ENCODE assay signal across 12 cellular contexts in the genomic region with DNA sequence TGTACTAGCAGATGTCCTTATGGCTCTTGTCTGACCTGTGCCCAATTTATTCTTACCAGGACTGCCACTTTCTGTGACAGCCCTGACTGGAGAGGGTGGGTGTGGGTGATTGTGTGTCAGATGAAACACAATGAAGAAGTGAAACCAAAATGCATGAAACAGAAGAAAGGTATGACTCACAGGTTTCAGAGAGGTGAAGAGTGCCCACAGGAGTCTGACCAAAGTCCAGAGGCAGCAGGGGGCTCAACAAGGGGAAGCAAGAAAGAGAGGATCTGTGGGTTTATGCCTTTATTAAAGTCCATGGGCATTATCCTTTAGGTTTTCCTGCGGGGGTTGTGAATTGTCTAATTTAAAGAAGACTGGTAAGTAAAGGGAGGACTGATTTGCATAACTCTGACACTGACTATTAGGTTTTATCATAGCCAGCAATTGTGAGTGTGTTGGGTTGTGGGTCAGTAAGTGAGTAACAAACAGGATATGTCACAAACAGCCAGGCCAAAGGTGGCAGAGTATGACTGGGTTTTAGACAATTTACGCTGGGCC. TPM values are rescaled to one million over a fixed set of nuclear protein-coding genes. Genes with fewer than 3 reads are reported as not detected.
A peak's percentile ranks its signal among the peaks of the same experiment; 100 is the strongest.
DNase-seq lines count a peak whose midpoint lies in the region; ATAC-seq and TF ChIP-seq lines count a peak whose summit lies in the region.
"Had no signal": no experiment of that assay in that cellular context is flagged by ENCODE, and none has a peak within 500 bp of the region (broad histone marks: within the 10 kb centered on the region; RNA-seq: fewer than 3 reads in every experiment).

No MANE protein-coding gene starts in this region.

- H3K36me3 ChIP-seq in heart right ventricle, result no peaks in the 10 kb centered on the region
- H3K36me3 ChIP-seq in transverse colon, result no peaks in the 10 kb centered on the region
- H3K36me3 ChIP-seq: left ventricle myocardium inferior had no signal

- no peaks in the 10 kb centered on the region for H3K27me3 ChIP-seq in heart right ventricle
- H3K27me3 ChIP-seq in transverse colon, result no peaks in the 10 kb centered on the region

- no peak for TF ChIP-seq POLR2A in transverse colon (IDR thresholded peaks at IDR 0.05)

- H3K9me3 ChIP-seq in heart right ventricle (peaks cover 0 to 3% (median 0%) of the 10 kb centered on the region in 11 donors), transverse colon (no peaks in the 10 kb centered on the region)
- H3K9me3 ChIP-seq: left ventricle myocardium inferior had no signal

- in situ Hi-C loops in transverse colon (cut with MboI; ENCODE audit: low pct_ligation_motif_present in 1 of 4, low pct_unique_long_range_greater_than_20kb in 1 of 4, low sequenced_read_pairs in 3 of 4), result loop anchor here in 1 of 4 donors (25.0 kb wide), 1 partner anchor 96 kb away; a partner anchor contains a TSS

- H3K4me3 ChIP-seq in GM12865 (ENCODE audit: low read depth, low read length) (no peak overlapping the region), heart right ventricle (no peak overlapping the region), transverse colon (no peak overlapping the region)
- H3K4me3 ChIP-seq: left ventricle myocardium inferior had no signal

- no peaks in the 10 kb centered on the region for H3K27me3 Mint-ChIP-seq in activated T-cell treated with anti-CD3 and anti-CD28 coated beads, Interleukin-2, amount 50 U/mL, for 4 hours (ENCODE audit: low read depth)

- no peaks in the 10 kb centered on the region for H3K4me1 Mint-ChIP-seq in activated T-cell treated with anti-CD3 and anti-CD28 coated beads, Interleukin-2, amount 50 U/mL, for 4 hours (ENCODE audit: low read depth)

- H3K36me3 Mint-ChIP-seq in activated T-cell treated with anti-CD3 and anti-CD28 coated beads, Interleukin-2, amount 50 U/mL, for 4 hours (ENCODE audit: insufficient read depth), result no peaks in the 10 kb centered on the region

- H3K4me1 ChIP-seq in heart right ventricle (no peaks in the 10 kb centered on the region), transverse colon (no peaks in the 10 kb centered on the region)
- H3K4me1 ChIP-seq: left ventricle myocardium inferior had no signal

- no peak overlapping the region for H3K27ac ChIP-seq in heart right ventricle
- no peak overlapping the region for H3K27ac ChIP-seq in transverse colon
- H3K27ac ChIP-seq: left ventricle myocardium inferior had no signal

- TF ChIP-seq CTCF in GM12865 (IDR thresholded peaks at IDR 0.05; ENCODE audit: insufficient read depth, low read depth, low read length, missing control alignments) (no peak), heart right ventricle (IDR thresholded peaks at IDR 0.05) (no peak), transverse colon (IDR thresholded peaks at IDR 0.05) (no peak)

- intact Hi-C loops in heart right ventricle (cut with DNase I) (no loop called here), transverse colon (cut with DNase I; ENCODE audit: low total_unique reads) (no loop called here)

- no peak overlapping the region for H3K4me3 Mint-ChIP-seq in activated T-cell treated with anti-CD3 and anti-CD28 coated beads, Interleukin-2, amount 50 U/mL, for 4 hours

- peak; percentile 90 for DNase-seq in GM12865 (ENCODE audit: low read depth)
- no peak for DNase-seq in inferior parietal cortex (ENCODE audit: extremely low spot score)
- DNase-seq in heart right ventricle, result no peak
- no peak for DNase-seq in transverse colon
- no peak for DNase-seq in activated T-cell treated with anti-CD3 and anti-CD28 coated beads, Interleukin-2, amount 50 U/mL, for 4 hours
- DNase-seq: activated T-cell treated with anti-CD3 and anti-CD28 coated beads for 4 hours, AML-193, left ventricle myocardium inferior, NCI-H748 treated with DMSO at 0.1 percent for 48 hours had no signal

- peaks cover 7% of the 10 kb centered on the region for H3K9me3 Mint-ChIP-seq in activated T-cell treated with anti-CD3 and anti-CD28 coated beads, Interleukin-2, amount 50 U/mL, for 4 hours

- TF ChIP-seq EP300 in transverse colon (IDR thresholded peaks at IDR 0.05; ENCODE audit: low read depth), result no peak

- ATAC-seq in GM19351 (IDR thresholded peaks at IDR 0.05; ENCODE audit: unreplicated experiment) (peak; percentile 93), HG02840 (IDR thresholded peaks at IDR 0.05; ENCODE audit: low FRiP score, unreplicated experiment) (peak; percentile 94), HG03565 (IDR thresholded peaks at IDR 0.05; ENCODE audit: unreplicated experiment) (peak; percentile 97), heart right ventricle (no peak)
- no peak for ATAC-seq in activated T-cell treated with anti-CD3 and anti-CD28 coated beads, Interleukin-2, amount 50 U/mL, for 4 hours

- 82 to 88% methylated on average over 2 of the region's 2 CpGs for WGBS in heart right ventricle, 2 donors
- WGBS in transverse colon (ENCODE audit: low coverage in 1 of 2), 2 donors, result 73 to 85% methylated on average over 2 of the region's 2 CpGs

RNA-seq across cellular contexts. Expression of a gene that starts 3.9 kb away (rescaled TPM):
- not detected for total RNA-seq in heart right ventricle
- polyA plus RNA-seq in heart right ventricle, result not detected
- not detected for total RNA-seq in transverse colon
- not detected for total RNA-seq in activated T-cell treated with anti-CD3 and anti-CD28 coated beads, Interleukin-2, amount 50 U/mL, for 4 hours
- total RNA-seq: left ventricle myocardium inferior had no signal

RNA-seq across cellular contexts. Expression of a gene that starts 10.0 kb away (rescaled TPM):
- not detected for total RNA-seq in heart right ventricle
- not detected for polyA plus RNA-seq in heart right ventricle
- not detected for total RNA-seq in transverse colon
- not detected for total RNA-seq in activated T-cell treated with anti-CD3 and anti-CD28 coated beads, Interleukin-2, amount 50 U/mL, for 4 hours
- total RNA-seq: left ventricle myocardium inferior had no signal

RNA-seq across cellular contexts. Expression of a gene that starts 23.2 kb away (rescaled TPM):
- total RNA-seq in heart right ventricle, result not detected
- polyA plus RNA-seq in heart right ventricle, result not detected
- total RNA-seq in transverse colon, result not detected
- total RNA-seq in activated T-cell treated with anti-CD3 and anti-CD28 coated beads, Interleukin-2, amount 50 U/mL, for 4 hours, result not detected
- total RNA-seq: left ventricle myocardium inferior had no signal

RNA-seq across cellular contexts. Expression of a gene that starts 50.7 kb away (rescaled TPM):
- total RNA-seq in heart right ventricle (not detected), transverse colon (not detected)
- polyA plus RNA-seq in heart right ventricle, result not detected
- not detected for total RNA-seq in activated T-cell treated with anti-CD3 and anti-CD28 coated beads, Interleukin-2, amount 50 U/mL, for 4 hours
- total RNA-seq: left ventricle myocardium inferior had no signal

Comparison
In these comparisons a context has a peak if more than half of its experiments do, and no peak if none do; other contexts are left out.
1. ATAC-seq: peak in GM19351 (single experiment), HG02840 (single experiment) and HG03565 (single experiment); none in heart right ventricle (0 of 8) and activated T-cell treated with anti-CD3 and anti-CD28 coated beads, Interleukin-2, amount 50 U/mL, for 4 hours (0 of 2).